In the genomic region with DNA sequence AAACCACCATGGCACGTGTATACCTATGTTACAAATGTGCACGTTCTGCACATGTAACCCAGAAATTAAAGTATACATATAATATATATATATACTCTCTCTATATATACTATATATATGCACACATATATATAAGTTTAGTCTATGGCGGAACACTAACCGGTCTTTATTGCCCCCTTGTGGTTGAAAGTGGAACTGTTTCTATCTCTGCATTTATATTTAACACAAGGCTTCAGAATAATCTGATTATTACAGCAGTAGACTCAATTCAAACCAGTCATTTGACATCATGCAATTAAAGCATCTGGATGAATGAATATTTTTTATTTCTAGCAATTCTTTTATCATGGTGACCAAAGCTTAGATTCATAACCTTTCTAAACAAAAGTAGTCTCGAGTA, we compare ENCODE assay signal across 7 cellular contexts. TPM values are rescaled to one million over a fixed set of nuclear protein-coding genes. Genes with fewer than 3 reads are reported as not detected.
DNase-seq lines count a peak whose midpoint lies in the region; ATAC-seq, FAIRE-seq and TF ChIP-seq lines count a peak whose summit lies in the region.

No MANE protein-coding gene starts in this region.

- ATAC-seq in GM19463 (IDR thresholded peaks at IDR 0.05; ENCODE audit: unreplicated experiment) (peak; percentile 57), HG03139 (IDR thresholded peaks at IDR 0.05; ENCODE audit: unreplicated experiment) (no peak)
- ATAC-seq in activated T-helper 17 cell treated with anti-CD3 and anti-CD28 coated beads, Interleukin-2, amount 50 U/mL, for 72 hours (replicated peaks), result peak; percentile 44

- H3K27ac ChIP-seq in transverse colon, result no peak overlapping the region

- DNase-seq in DMS114 treated with DMSO at 0.1 percent for 48 hours (lab: John Stamatoyannopoulos, UW; ENCODE audit: unreplicated experiment), result peak; percentile 70
- DNase-seq in NCI-H2029 treated with DMSO at 0.1 percent for 48 hours (lab: John Stamatoyannopoulos, UW), result peak; percentile 19
- no peak for DNase-seq in transverse colon

- TF ChIP-seq POLR2A in transverse colon (IDR thresholded peaks at IDR 0.05), result no peak

- no peaks in the 10 kb centered on the region for H3K36me3 ChIP-seq in transverse colon

- no peaks in the 10 kb centered on the region for H3K9me3 Mint-ChIP-seq in activated T-helper 17 cell treated with anti-CD3 and anti-CD28 coated beads, Interleukin-2, amount 50 U/mL, for 72 hours

- H3K4me1 Mint-ChIP-seq in activated T-helper 17 cell treated with anti-CD3 and anti-CD28 coated beads, Interleukin-2, amount 50 U/mL, for 72 hours, result no peaks in the 10 kb centered on the region

- H3K36me3 Mint-ChIP-seq in activated T-helper 17 cell treated with anti-CD3 and anti-CD28 coated beads, Interleukin-2, amount 50 U/mL, for 72 hours (ENCODE audit: low read depth), result no peaks in the 10 kb centered on the region

- peak; percentile 89 for FAIRE-seq in islet of Langerhans (lab: Jason Lieb, UNC)

- no peaks in the 10 kb centered on the region for H3K27me3 ChIP-seq in transverse colon

- H3K27me3 Mint-ChIP-seq in activated T-helper 17 cell treated with anti-CD3 and anti-CD28 coated beads, Interleukin-2, amount 50 U/mL, for 72 hours, result peaks cover 11% of the 10 kb centered on the region

- TF ChIP-seq EP300 in transverse colon (IDR thresholded peaks at IDR 0.05; ENCODE audit: low read depth), result no peak

- intact Hi-C loops in transverse colon (cut with DNase I; ENCODE audit: low total_unique reads), result loop anchor here (10.0 kb wide), 1 partner anchor 133 kb away; a partner anchor contains a TSS

- in situ Hi-C loops in transverse colon (cut with MboI; ENCODE audit: low pct_ligation_motif_present in 1 of 4, low pct_unique_long_range_greater_than_20kb in 1 of 4, low sequenced_read_pairs in 3 of 4), result loop anchor here in 2 of 4 donors (25.0 kb wide), 1 partner anchor 280 kb away; no protein-coding TSS in a partner anchor

- no peak overlapping the region for H3K4me3 Mint-ChIP-seq in activated T-helper 17 cell treated with anti-CD3 and anti-CD28 coated beads, Interleukin-2, amount 50 U/mL, for 72 hours

- H3K4me3 ChIP-seq in transverse colon, result no peak overlapping the region

- 14 to 16% methylated on average over 5 of the region's 5 CpGs for WGBS in transverse colon (ENCODE audit: low coverage in 1 of 2), 2 donors

- no peaks in the 10 kb centered on the region for H3K4me1 ChIP-seq in transverse colon

- no peaks in the 10 kb centered on the region for H3K9me3 ChIP-seq in transverse colon

- no peak overlapping the region for H3K27ac Mint-ChIP-seq in activated T-helper 17 cell treated with anti-CD3 and anti-CD28 coated beads, Interleukin-2, amount 50 U/mL, for 72 hours

- TF ChIP-seq CTCF in transverse colon (IDR thresholded peaks at IDR 0.05), result peak; percentile 53 to 93 (median 71)

RNA-seq across cellular contexts. Expression of a gene that starts 14.6 kb away (rescaled TPM):
- total RNA-seq in activated T-helper 17 cell treated with anti-CD3 and anti-CD28 coated beads, Interleukin-2, amount 50 U/mL, for 72 hours, result 1 to 10 TPM in 1 of 2 donors, under 1 TPM in 1; 0.86 to 1.3 TPM
- total RNA-seq in transverse colon, result 1 to 10 TPM in 3 of 4 donors, under 1 TPM in 1; 0.40 to 2.6 (median 1.7) TPM

RNA-seq across cellular contexts. Expression of a gene that starts 40.9 kb away (rescaled TPM):
- not detected for total RNA-seq in activated T-helper 17 cell treated with anti-CD3 and anti-CD28 coated beads, Interleukin-2, amount 50 U/mL, for 72 hours
- total RNA-seq in transverse colon, result 10 to 100 TPM in 1 of 4 donors, 1 to 10 TPM in 3; 3.8 to 13.7 (median 6.7) TPM

Comparison
In these comparisons a context has a peak if more than half of its experiments do, and no peak if none do; other contexts are left out.
1. RNA of a gene that starts 40.9 kb away (total RNA-seq): 3.8 to 13.7 TPM in transverse colon; not detected in activated T-helper 17 cell treated with anti-CD3 and anti-CD28 coated beads, Interleukin-2, amount 50 U/mL, for 72 hours; every median in the first group is over 4 times any median in the second.